In genomic region chr10:21525367-21526183, GRCh38 we compare ENCODE assay signal across 8 cellular contexts. TPM values are rescaled to one million over a fixed set of nuclear protein-coding genes. Genes with fewer than 3 reads are reported as not detected.
DNase-seq lines count a peak whose midpoint lies in the region; ATAC-seq, FAIRE-seq and TF ChIP-seq lines count a peak whose summit lies in the region.

TSS of gene SKIDA1 (minus strand) at chr10:21525682. CDS start at chr10:21517822, 7,860 bp downstream.

- peaks cover 0 to 28% of the 10 kb centered on the region in 2 donors for H3K27me3 ChIP-seq in tibial artery

- H3K27ac ChIP-seq in tibial artery = peak within 1 kb of the TSS; percentile 92 to 99

- no peaks in the 10 kb centered on the region for H3K9me3 Mint-ChIP-seq in nephron progenitor cell

- no peaks in the 10 kb centered on the region for H3K4me1 ChIP-seq in tibial artery

- peak within 1 kb of the TSS; percentile 96 for H3K4me3 Mint-ChIP-seq in nephron progenitor cell

- H3K4me3 ChIP-seq in fibroblast of villous mesenchyme (ENCODE audit: low read depth, low read length) = peak within 1 kb of the TSS; percentile 72
- H3K4me3 ChIP-seq in tibial artery = peak within 1 kb of the TSS; percentile 83 to 90

- H3K4me1 Mint-ChIP-seq in nephron progenitor cell = peaks cover 59% of the 10 kb centered on the region

- H3K36me3 ChIP-seq in tibial artery = no peaks in the 10 kb centered on the region

- DNase-seq in DMS 273 treated with DMSO at 0.1 percent for 48 hours (lab: John Stamatoyannopoulos, UW) (peak; percentile 56), Kasumi-1 (lab: John Stamatoyannopoulos, UW) (peak; percentile 99), RCC 7860 (ENCODE audit: low spot score) (peak; percentile 69), activated gamma-delta T cell (lab: John Stamatoyannopoulos, UW) (peak; percentile 46), fibroblast of villous mesenchyme (ENCODE audit: low read depth) (peak; percentile 93), nephron progenitor cell (peak; percentile 88), tibial artery (peak; percentile 82 to 91)

- H3K36me3 Mint-ChIP-seq in nephron progenitor cell (ENCODE audit: low read depth) = no peaks in the 10 kb centered on the region

- ATAC-seq in GM21737 (IDR thresholded peaks at IDR 0.05; ENCODE audit: unreplicated experiment) = peak; percentile 55

- intact Hi-C loops in tibial artery (cut with DNase I; ENCODE audit: low total_unique reads) = no loop called here

- peak within 1 kb of the TSS; percentile 100 for H3K27ac Mint-ChIP-seq in nephron progenitor cell

- H3K27me3 Mint-ChIP-seq in nephron progenitor cell (ENCODE audit: low read depth, poor library complexity) = no peaks in the 10 kb centered on the region

- FAIRE-seq in RCC 7860 (lab: Jason Lieb, UNC) = no peak

- TF ChIP-seq CTCF in fibroblast of villous mesenchyme (IDR thresholded peaks at IDR 0.05; ENCODE audit: insufficient read depth, low read depth, low read length) (no peak), nephron progenitor cell (IDR thresholded peaks at IDR 0.05) (no peak), tibial artery (IDR thresholded peaks at IDR 0.05) (no peak)

- H3K9me3 ChIP-seq in tibial artery = no peaks in the 10 kb centered on the region

RNA-seq across cellular contexts. Expression of gene SKIDA1, which starts in this region (rescaled TPM):
- total RNA-seq in fibroblast of villous mesenchyme = 0.32 and 0.43 TPM in 2 replicates

Comparison
In these comparisons a context has a peak if more than half of its experiments do, and no peak if none do; other contexts are left out.
1. Peak in every context shown above with its lines: DNase-seq, ATAC-seq, H3K4me3 ChIP-seq and H3K27ac ChIP-seq.
2. Peak in DNase-seq and H3K4me3 ChIP-seq in fibroblast of villous mesenchyme; RNA of the gene not detected or under 1 TPM.
3. DNase-seq: peak in every context shown above with its lines; median percentile 99 in Kasumi-1; 93 in fibroblast of villous mesenchyme; 88 in nephron progenitor cell; 86 in tibial artery; 69 in RCC 7860; 56 in DMS 273 treated with DMSO at 0.1 percent for 48 hours; 46 in activated gamma-delta T cell.